Comparison of ENCODE assay signal across 22 cellular contexts in the genomic region with DNA sequence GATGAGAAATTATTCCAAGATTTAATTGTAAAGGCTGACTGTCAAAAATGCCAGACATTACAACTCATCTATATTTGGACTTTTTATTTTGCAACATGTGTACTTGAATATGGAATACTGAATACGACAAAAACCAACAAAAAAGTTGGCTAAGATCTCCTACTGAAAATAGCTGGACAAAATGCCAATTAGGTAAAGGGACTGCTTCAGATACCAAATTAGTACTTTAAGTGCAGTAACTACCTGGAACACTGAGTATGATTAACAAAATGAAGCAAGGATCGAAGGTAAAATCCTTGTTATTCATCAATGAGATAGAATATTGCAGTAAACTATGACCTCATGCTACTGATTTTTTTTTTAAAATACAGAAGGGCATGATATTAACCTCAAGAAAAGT.
DNase-seq lines count a peak whose midpoint lies in the region; ATAC-seq, FAIRE-seq and TF ChIP-seq lines count a peak whose summit lies in the region.
"Had no signal": no experiment of that assay in that cellular context is flagged by ENCODE, and none has a peak within 500 bp of the region (broad histone marks: within the 10 kb centered on the region; RNA-seq: fewer than 3 reads in every experiment).

No MANE protein-coding gene starts in this region.

- CTCF ChIA-PET in HepG2 (lab: Yijun Ruan, JAX; ENCODE audit: low intra/inter-chr PET ratio, low total read pairs), result no interaction called here

- TF ChIP-seq RAD21 in liver (IDR thresholded peaks at IDR 0.05) (peak; percentile 9 to 38), HepG2 (CRISPR knock-in tag; IDR thresholded peaks at IDR 0.05) (no peak)

- no peaks in the 10 kb centered on the region for H3K79me2 ChIP-seq in HepG2 (ENCODE audit: insufficient read depth, low read length)

- no peaks in the 10 kb centered on the region for H3K9me3 ChIP-seq in liver (ENCODE audit: control insufficient read depth in 4 of 4, low read length in 3 of 4)
- no peaks in the 10 kb centered on the region for H3K9me3 ChIP-seq in HepG2 (ENCODE audit: low read length)
- no peaks in the 10 kb centered on the region for H3K9me3 ChIP-seq in SK-N-MC (ENCODE audit: low read depth, low read length)
- H3K9me3 ChIP-seq in BE2C, result no peaks in the 10 kb centered on the region
- H3K9me3 ChIP-seq: A549, BLaER1 had no signal

- in situ Hi-C loops in HepG2 (cut with HindIII; ENCODE audit: extremely low pct_ligation_motif_present, low pct_unique_long_range_greater_than_20kb), result loop anchor here (10.0 kb wide), 1 partner anchor 422 kb away; no protein-coding TSS in a partner anchor

- H3K9ac ChIP-seq in liver (ENCODE audit: low read depth in 1 of 2, low read length in 2 of 2) (no peak overlapping the region), HepG2 (ENCODE audit: insufficient read depth, low read depth, low read length) (no peak overlapping the region), SK-N-MC (ENCODE audit: insufficient read length) (no peak overlapping the region)
- H3K9ac ChIP-seq: BLaER1 had no signal

- no peak overlapping the region for H3K4me3 ChIP-seq in liver (ENCODE audit: low read depth in 1 of 3, low read length in 3 of 3)
- no peak overlapping the region for H3K4me3 ChIP-seq in HepG2 (replicated peaks in 1 of 3; ENCODE audit: insufficient read depth in 1 of 3, low read depth in 2 of 3, low read length in 3 of 3)
- no peak overlapping the region for H3K4me3 ChIP-seq in SK-N-MC
- H3K4me3 ChIP-seq in BE2C (ENCODE audit: low read depth, low read length), result no peak overlapping the region
- H3K4me3 ChIP-seq: A549, BLaER1 had no signal

- no TSS peak for BruUV-seq in HepG2 (replicated peaks; lab: Mats Ljungman, UMichigan)

- no peaks in the 10 kb centered on the region for H4K20me1 ChIP-seq in HepG2 (ENCODE audit: insufficient read depth, low read length)
- H4K20me1 ChIP-seq: BLaER1 had no signal

- TF ChIP-seq EP300 in HepG2 (IDR thresholded peaks at IDR 0.05; ENCODE audit: low read depth in 2 of 2, low read length in 2 of 2) (no peak), HepG2 (CRISPR knock-in tag; IDR thresholded peaks at IDR 0.05; ENCODE audit: borderline replicate concordance) (no peak)

- H3K4me1 ChIP-seq in liver (ENCODE audit: control insufficient read depth in 4 of 4, insufficient read depth in 4 of 4, low read length in 3 of 4), result peaks cover 1 to 22% (median 13%) of the 10 kb centered on the region in 4 donors
- H3K4me1 ChIP-seq in HepG2 (ENCODE audit: insufficient read depth, low read length), result peaks cover 41% of the 10 kb centered on the region
- peaks cover 12% of the 10 kb centered on the region for H3K4me1 ChIP-seq in BE2C
- H3K4me1 ChIP-seq: BLaER1 had no signal

- H3K27me3 ChIP-seq in liver (ENCODE audit: control insufficient read depth in 4 of 4, insufficient read depth in 4 of 4, low read length in 3 of 4), result no peaks in the 10 kb centered on the region
- H3K27me3 ChIP-seq in HepG2 (ENCODE audit: control insufficient read depth in 1 of 2, insufficient read depth in 2 of 2, low read length in 2 of 2), result no peaks in the 10 kb centered on the region
- no peaks in the 10 kb centered on the region for H3K27me3 ChIP-seq in BE2C
- H3K27me3 ChIP-seq: BLaER1 had no signal

- no peak for FAIRE-seq in HepG2 (lab: Jason Lieb, UNC)
- FAIRE-seq: D721Med, G401.6, GM12891, GM19239 had no signal

- no peak overlapping the region for H3K4me2 ChIP-seq in HepG2 (ENCODE audit: low read depth, low read length)
- H3K4me2 ChIP-seq: A549, BLaER1 had no signal

- DNase-seq in HepG2 (ENCODE audit: low spot score) (no peak), SK-N-MC (ENCODE audit: low read depth, low spot score) (no peak), left lobe of liver (ENCODE audit: low spot score) (no peak), BE2C (no peak)
- no peak for DNase-seq in activated effector memory CD4-positive, alpha-beta T cell treated with Interleukin-2 at 50 U/mL for 16 hours
- DNase-seq: AML-193; C1 segment of cervical spinal cord; CD4-positive, alpha-beta memory T cell; CD4-positive, CD25-positive, alpha-beta regulatory T cell; CD8-positive, alpha-beta memory T cell; COR-L47; DMS79 treated with DMSO at 0.1 percent for 48 hours; GF-D8 had no signal

- TF ChIP-seq POLR2A in HepG2 (IDR thresholded peaks at IDR 0.05; ENCODE audit: insufficient read depth in 1 of 2, low read depth in 2 of 2, low read length in 2 of 2), result no peak

- H3K27ac ChIP-seq in liver (ENCODE audit: low read depth in 1 of 2, low read length in 2 of 2) (peak overlapping the region; percentile 15 to 26), HepG2 (ENCODE audit: extremely low read length, insufficient read depth, low read length) (no peak overlapping the region), SK-N-MC (peak overlapping the region; percentile 43; the same call in 1 of the 2 replicates)
- H3K27ac ChIP-seq: 22Rv1, A549, BLaER1 had no signal

- WGBS in liver, result 35% methylated on average over 2 of the region's 2 CpGs
- 93% methylated on average over 2 of the region's 2 CpGs for WGBS in HepG2 (ENCODE audit: low lambda C conversion rate)

- no peaks in the 10 kb centered on the region for H3K36me3 ChIP-seq in liver (ENCODE audit: control insufficient read depth in 4 of 4, insufficient read depth in 3 of 4, low read depth in 1 of 4, low read length in 3 of 4)
- H3K36me3 ChIP-seq in HepG2 (replicated peaks in 1 of 2; ENCODE audit: control insufficient read depth in 1 of 2, insufficient read depth in 2 of 2, low read length in 2 of 2), result no peaks in the 10 kb centered on the region; a peak in 1 of 5 replicates
- peaks cover 37% of the 10 kb centered on the region for H3K36me3 ChIP-seq in SK-N-MC (ENCODE audit: insufficient read depth, low read length)
- no peaks in the 10 kb centered on the region for H3K36me3 ChIP-seq in BE2C
- H3K36me3 ChIP-seq: BLaER1 had no signal

- TF ChIP-seq CTCF in liver (IDR thresholded peaks at IDR 0.05; ENCODE audit: low read depth, low read length, missing input control), result no peak
- TF ChIP-seq CTCF in HepG2 (CRISPR knock-in tag; IDR thresholded peaks at IDR 0.05), result no peak
- TF ChIP-seq CTCF in BE2C (IDR thresholded peaks at IDR 0.05; ENCODE audit: low read depth, low read length), result no peak

- no peak for ATAC-seq in HepG2
- ATAC-seq in left lobe of liver, result peak; percentile 33
- no peak for ATAC-seq in HG02970 (IDR thresholded peaks at IDR 0.05; ENCODE audit: low FRiP score, unreplicated experiment)
- ATAC-seq: A549 had no signal

- intact Hi-C loops in HepG2 (cut with micrococcal nuclease; ENCODE audit: unreplicated experiment), result loop anchor here (5.0 kb wide), 1 partner anchor 55 kb away; no protein-coding TSS in a partner anchor

- H2AFZ ChIP-seq in HepG2 (ENCODE audit: low read length), result no peak overlapping the region

- POLR2A ChIA-PET in HepG2 (lab: Yijun Ruan, JAX), result no interaction called here

TF ChIP-seq in liver, 16 proteins besides CTCF, POLR2A, EP300 and RAD21 (continues in another document):
- peak; percentile 51 for TF ChIP-seq SP1 (IDR thresholded peaks at IDR 0.05)
- TF ChIP-seq, protein P1, sequence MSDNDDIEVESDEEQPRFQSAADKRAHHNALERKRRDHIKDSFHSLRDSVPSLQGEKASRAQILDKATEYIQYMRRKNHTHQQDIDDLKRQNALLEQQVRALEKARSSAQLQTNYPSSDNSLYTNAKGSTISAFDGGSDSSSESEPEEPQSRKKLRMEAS (IDR thresholded peaks at IDR 0.05), result no peak
- peak; percentile 42 for TF ChIP-seq YY1 (IDR thresholded peaks at IDR 0.05)
- no peak for TF ChIP-seq TAF1 (conservative IDR thresholded peaks at IDR 0.05)

TF ChIP-seq in HepG2, 621 proteins besides CTCF, POLR2A, EP300 and RAD21:
- TF ChIP-seq ZNF33A (CRISPR knock-in tag; IDR thresholded peaks at IDR 0.05; ENCODE audit: borderline replicate concordance) (no peak), REL (CRISPR knock-in tag; conservative IDR thresholded peaks at IDR 0.05) (no peak), SAFB2 (CRISPR knock-in tag; IDR thresholded peaks at IDR 0.05; ENCODE audit: borderline replicate concordance, low read depth) (no peak), KMT2A (CRISPR knock-in tag; IDR thresholded peaks at IDR 0.05) (no peak), ZNF292 (CRISPR knock-in tag; IDR thresholded peaks at IDR 0.05; ENCODE audit: borderline replicate concordance, low read depth) (no peak)
- TF ChIP-seq, protein P2, sequence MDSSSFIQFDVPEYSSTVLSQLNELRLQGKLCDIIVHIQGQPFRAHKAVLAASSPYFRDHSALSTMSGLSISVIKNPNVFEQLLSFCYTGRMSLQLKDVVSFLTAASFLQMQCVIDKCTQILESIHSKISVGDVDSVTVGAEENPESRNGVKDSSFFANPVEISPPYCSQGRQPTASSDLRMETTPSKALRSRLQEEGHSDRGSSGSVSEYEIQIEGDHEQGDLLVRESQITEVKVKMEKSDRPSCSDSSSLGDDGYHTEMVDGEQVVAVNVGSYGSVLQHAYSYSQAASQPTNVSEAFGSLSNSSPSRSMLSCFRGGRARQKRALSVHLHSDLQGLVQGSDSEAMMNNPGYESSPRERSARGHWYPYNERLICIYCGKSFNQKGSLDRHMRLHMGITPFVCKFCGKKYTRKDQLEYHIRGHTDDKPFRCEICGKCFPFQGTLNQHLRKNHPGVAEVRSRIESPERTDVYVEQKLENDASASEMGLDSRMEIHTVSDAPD (CRISPR knock-in tag; IDR thresholded peaks at IDR 0.05), result no peak
- TF ChIP-seq, protein P3, sequence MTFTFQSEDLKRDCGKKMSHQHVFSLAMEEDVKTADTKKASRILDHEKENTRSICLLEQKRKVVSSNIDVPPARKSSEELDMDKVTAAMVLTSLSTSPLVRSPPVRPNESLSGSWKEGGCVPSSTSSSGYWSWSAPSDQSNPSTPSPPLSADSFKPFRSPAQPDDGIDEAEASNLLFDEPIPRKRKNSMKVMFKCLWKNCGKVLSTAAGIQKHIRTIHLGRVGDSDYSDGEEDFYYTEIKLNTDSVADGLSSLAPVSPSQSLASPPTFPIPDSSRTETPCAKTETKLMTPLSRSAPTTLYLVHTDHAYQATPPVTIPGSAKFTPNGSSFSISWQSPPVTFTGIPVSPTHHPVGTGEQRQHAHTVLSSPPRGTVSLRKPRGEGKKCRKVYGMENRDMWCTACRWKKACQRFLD (CRISPR knock-in tag; IDR thresholded peaks at IDR 0.05; ENCODE audit: borderline replicate concordance), result no peak
- TF ChIP-seq, protein P4, sequence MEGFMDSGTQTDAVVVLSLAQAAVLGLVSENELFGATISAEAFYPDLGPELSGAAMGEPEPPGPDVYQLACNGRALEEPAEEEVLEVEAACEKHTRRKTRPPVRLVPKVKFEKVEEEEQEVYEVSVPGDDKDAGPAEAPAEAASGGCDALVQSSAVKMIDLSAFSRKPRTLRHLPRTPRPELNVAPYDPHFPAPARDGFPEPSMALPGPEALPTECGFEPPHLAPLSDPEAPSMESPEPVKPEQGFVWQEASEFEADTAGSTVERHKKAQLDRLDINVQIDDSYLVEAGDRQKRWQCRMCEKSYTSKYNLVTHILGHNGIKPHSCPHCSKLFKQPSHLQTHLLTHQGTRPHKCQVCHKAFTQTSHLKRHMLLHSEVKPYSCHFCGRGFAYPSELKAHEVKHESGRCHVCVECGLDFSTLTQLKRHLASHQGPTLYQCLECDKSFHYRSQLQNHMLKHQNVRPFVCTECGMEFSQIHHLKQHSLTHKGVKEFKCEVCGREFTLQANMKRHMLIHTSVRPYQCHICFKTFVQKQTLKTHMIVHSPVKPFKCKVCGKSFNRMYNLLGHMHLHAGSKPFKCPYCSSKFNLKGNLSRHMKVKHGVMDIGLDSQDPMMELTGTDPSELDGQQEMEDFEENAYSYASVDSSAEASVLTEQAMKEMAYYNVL (CRISPR knock-in tag; IDR thresholded peaks at IDR 0.05; ENCODE audit: borderline replicate concordance), result no peak
